30 cellular contexts compared by ENCODE assay signal in the genomic region with DNA sequence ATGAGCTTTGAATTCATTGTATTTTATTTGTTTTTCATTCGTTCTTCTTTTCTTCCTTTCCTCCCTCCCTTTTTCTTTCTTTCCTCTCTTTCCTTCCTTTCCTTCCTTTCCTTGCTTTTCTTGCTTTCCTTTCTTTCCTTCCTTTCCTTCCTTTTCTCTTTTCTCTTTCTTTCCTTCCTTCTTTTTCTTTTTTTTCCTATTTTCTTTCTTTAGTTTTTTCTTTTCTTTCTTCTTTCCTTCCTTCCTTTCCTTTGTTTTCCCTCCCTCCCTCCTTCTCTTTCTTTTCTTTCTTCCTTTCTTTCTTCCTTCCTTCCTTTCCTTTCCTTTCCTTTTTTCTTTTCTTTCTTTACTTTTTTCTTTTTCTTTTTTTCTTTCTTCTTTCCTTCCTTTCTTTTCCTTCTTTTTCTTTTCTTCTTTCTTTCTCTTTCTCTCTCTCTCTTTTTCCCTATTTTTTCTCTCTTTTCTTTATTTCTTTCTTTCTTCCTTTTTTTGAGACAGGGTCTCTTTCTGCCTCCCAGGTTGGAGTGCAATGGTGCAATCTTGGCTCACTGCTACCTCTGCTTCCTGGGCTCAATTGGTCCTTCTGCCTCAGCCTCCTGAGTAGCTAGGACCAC.
"Had no signal": no experiment of that assay in that cellular context is flagged by ENCODE, and none has a peak within 500 bp of the region (broad histone marks: within the 10 kb centered on the region; RNA-seq: fewer than 3 reads in every experiment).

No MANE protein-coding gene starts in this region.

- H3K4me1 Mint-ChIP-seq: naive thymus-derived CD8-positive, alpha-beta T cell; neural crest cell had no signal

- H3K27ac ChIP-seq: esophagus squamous epithelium, heart right ventricle, left ventricle myocardium inferior, lower lobe of right lung, neutrophil, pancreas, right atrium auricular region, thyroid gland, vagina had no signal

- H3K9me3 Mint-ChIP-seq: effector memory CD8-positive, alpha-beta T cell; neural crest cell had no signal

- H3K4me3 Mint-ChIP-seq: effector memory CD8-positive, alpha-beta T cell; naive thymus-derived CD8-positive, alpha-beta T cell; neural crest cell had no signal

- ATAC-seq: effector memory CD8-positive, alpha-beta T cell; heart right ventricle; left colon; lower lobe of right lung; naive thymus-derived CD8-positive, alpha-beta T cell; pancreas; sciatic nerve had no signal

- H3K4me3 ChIP-seq: esophagus squamous epithelium, heart right ventricle, left ventricle myocardium inferior, lower lobe of right lung, pancreas, right atrium auricular region, smooth muscle cell, stomach, thyroid gland, vagina had no signal

- H3K9me3 ChIP-seq: esophagus squamous epithelium, heart right ventricle, left ventricle myocardium inferior, lower lobe of right lung, neutrophil, right atrium auricular region, stomach, thyroid gland, vagina had no signal

- H3K27me3 Mint-ChIP-seq: effector memory CD8-positive, alpha-beta T cell had no signal

- H3K36me3 Mint-ChIP-seq: naive thymus-derived CD8-positive, alpha-beta T cell had no signal

- H3K27ac Mint-ChIP-seq: effector memory CD8-positive, alpha-beta T cell; naive thymus-derived CD8-positive, alpha-beta T cell had no signal

- FAIRE-seq: endometrium had no signal

- H3K4me2 ChIP-seq: smooth muscle cell had no signal

- H3K4me1 ChIP-seq: esophagus squamous epithelium, heart right ventricle, left ventricle myocardium inferior, lower lobe of right lung, right atrium auricular region, stomach, thyroid gland, vagina had no signal

- H3K27me3 ChIP-seq: esophagus squamous epithelium, heart right ventricle, neutrophil, pancreas, right atrium auricular region, stomach, thyroid gland, vagina had no signal

- H3K36me3 ChIP-seq: esophagus squamous epithelium, heart right ventricle, left ventricle myocardium inferior, lower lobe of right lung, neutrophil, pancreas, right atrium auricular region, stomach, thyroid gland, vagina had no signal

- DNase-seq: cortex of kidney; effector memory CD8-positive, alpha-beta T cell; erythroblast; esophagus squamous epithelium; foreskin melanocyte; glutamatergic neuron; heart right ventricle; hippocampal formation; islet precursor cell; kidney glomerular epithelial cell; left colon; left ventricle myocardium inferior; lower lobe of right lung; naive thymus-derived CD8-positive, alpha-beta T cell; pancreas; stimulated activated CD4-positive, alpha-beta T cell treated with anti-CD3 and anti-CD28 coated beads, Interleukin-12 subunit alpha, Interleukin-12 subunit beta, amount 100 ng/mL, for 4 hours; stimulated activated CD4-positive, alpha-beta T cell treated with anti-CD3 and anti-CD28 coated beads, Interleukin-1b, Interleukin-23, amount 100 ng/mL, for 48 hours; stimulated activated CD4-positive, alpha-beta T cell treated with anti-CD3 and anti-CD28 coated beads, Interleukin-4, amount 100 ng/mL, for 1 hour; stimulated activated CD8-positive, alpha-beta memory T cell treated with anti-CD3 and anti-CD28 coated beads, Interleukin-4, amount 100 ng/mL, for 48 hours; stimulated activated naive CD4-positive, alpha-beta T cell treated with Interleukin-2 at 50 U/mL for 16 hours; stomach; thyroid gland; trophoblast cell had no signal
